In genomic region chr6:138099832-138100231, GRCh38 we compare ENCODE assay signal across 17 cellular contexts. TPM values are rescaled to one million over a fixed set of nuclear protein-coding genes. Genes with fewer than 3 reads are reported as not detected.
DNase-seq lines count a peak whose midpoint lies in the region; ATAC-seq and TF ChIP-seq lines count a peak whose summit lies in the region.
"Had no signal": no experiment of that assay in that cellular context is flagged by ENCODE, and none has a peak within 500 bp of the region (broad histone marks: within the 10 kb centered on the region; RNA-seq: fewer than 3 reads in every experiment).

No MANE protein-coding gene starts in this region.

- H3K4me1 ChIP-seq in RWPE2 (ENCODE audit: insufficient read depth, poor library complexity, severe bottlenecking) (peaks cover 38% of the 10 kb centered on the region), prostate gland (replicated peaks) (no peaks in the 10 kb centered on the region)

- peak; percentile 81 for DNase-seq in BJ (ENCODE audit: low read depth)
- no peak for DNase-seq in RWPE2 (ENCODE audit: low spot score)
- peak; percentile 90 for DNase-seq in fibroblast of gingiva (ENCODE audit: low read depth)
- DNase-seq in prostate gland (ENCODE audit: low spot score), result peak; percentile 27
- no peak for DNase-seq in NCI-H1694 treated with DMSO at 0.1 percent for 48 hours (lab: John Stamatoyannopoulos, UW)
- DNase-seq in activated CD4-positive, alpha-beta T cell treated with anti-CD3 and anti-CD28 coated beads for 36 hours, result no peak
- no peak for DNase-seq in LoVo (ENCODE audit: low spot score)
- DNase-seq: activated naive CD8-positive, alpha-beta T cell treated with anti-CD3 and anti-CD28 coated beads for 36 hours; CD4-positive, alpha-beta memory T cell; NCI-H146; NCI-H748 treated with DMSO at 0.1 percent for 48 hours; ovary; SHP77 treated with DMSO at 0.1 percent for 48 hours; stimulated activated CD4-positive, alpha-beta T cell treated with anti-CD3 and anti-CD28 coated beads, Interleukin-2, amount 100 ng/mL, for 24 hours had no signal

- H3K4me3 Mint-ChIP-seq in activated CD4-positive, alpha-beta T cell treated with anti-CD3 and anti-CD28 coated beads for 36 hours, result no peak overlapping the region
- H3K4me3 Mint-ChIP-seq: activated naive CD8-positive, alpha-beta T cell treated with anti-CD3 and anti-CD28 coated beads for 36 hours; CD4-positive, alpha-beta memory T cell; memory B cell had no signal

- H3K4me1 Mint-ChIP-seq in activated CD4-positive, alpha-beta T cell treated with anti-CD3 and anti-CD28 coated beads for 36 hours, result no peaks in the 10 kb centered on the region
- H3K4me1 Mint-ChIP-seq: activated naive CD8-positive, alpha-beta T cell treated with anti-CD3 and anti-CD28 coated beads for 36 hours; memory B cell had no signal

- TF ChIP-seq POLR2A in prostate gland (IDR thresholded peaks at IDR 0.05), result no peak

- H3K9me3 ChIP-seq in RWPE2 (ENCODE audit: severe bottlenecking) (no peaks in the 10 kb centered on the region), prostate gland (no peaks in the 10 kb centered on the region)
- H3K9me3 ChIP-seq: ovary had no signal

- no peak overlapping the region for H3K27ac Mint-ChIP-seq in activated CD4-positive, alpha-beta T cell treated with anti-CD3 and anti-CD28 coated beads for 36 hours
- H3K27ac Mint-ChIP-seq: activated naive CD8-positive, alpha-beta T cell treated with anti-CD3 and anti-CD28 coated beads for 36 hours; CD4-positive, alpha-beta memory T cell; memory B cell had no signal

- H3K36me3 ChIP-seq in BJ (ENCODE audit: control insufficient read depth, insufficient read depth, low read length), result peaks cover 6% of the 10 kb centered on the region
- peaks cover 93% of the 10 kb centered on the region for H3K36me3 ChIP-seq in RWPE2 (ENCODE audit: low read depth)
- no peaks in the 10 kb centered on the region for H3K36me3 ChIP-seq in prostate gland
- H3K36me3 ChIP-seq: ovary had no signal

- intact Hi-C loops in prostate gland (cut with DNase I), result loop anchor here (10.0 kb wide), 1 partner anchor 235 kb away; the partner anchor contains the start of gene TNFAIP3
- intact Hi-C loops in activated CD4-positive, alpha-beta T cell treated with anti-CD3 and anti-CD28 coated beads for 36 hours (cut with DNase I, micrococcal nuclease), result loop anchor here in 1 of 2 experiments (10.0 kb wide), 1 partner anchor 1005 kb away; no protein-coding TSS in a partner anchor

- POLR2A ChIA-PET in BJ (lab: Charles Lee), result no interaction called here
- POLR2A ChIA-PET in activated CD4-positive, alpha-beta T cell treated with anti-CD3 and anti-CD28 coated beads for 36 hours (lab: Charles Lee), result no interaction called here

- H3K27me3 Mint-ChIP-seq in activated CD4-positive, alpha-beta T cell treated with anti-CD3 and anti-CD28 coated beads for 36 hours, result peaks cover 19% of the 10 kb centered on the region

- 40% methylated on average over 5 of the region's 5 CpGs for WGBS in prostate gland

- H3K36me3 Mint-ChIP-seq in activated CD4-positive, alpha-beta T cell treated with anti-CD3 and anti-CD28 coated beads for 36 hours (ENCODE audit: low read depth), result peaks cover 2% of the 10 kb centered on the region

- ATAC-seq in RWPE2 (ENCODE audit: low read depth) (peak; percentile 87), HG02678 (IDR thresholded peaks at IDR 0.05; ENCODE audit: unreplicated experiment) (no peak)
- no peak for ATAC-seq in activated CD4-positive, alpha-beta T cell treated with anti-CD3 and anti-CD28 coated beads for 36 hours

- H3K4me3 ChIP-seq in BJ (ENCODE audit: low read depth, low read length) (no peak overlapping the region), RWPE2 (ENCODE audit: severe bottlenecking) (no peak overlapping the region), prostate gland (no peak overlapping the region)
- H3K4me3 ChIP-seq: ovary had no signal

- H3K27me3 ChIP-seq in BJ (ENCODE audit: control insufficient read depth, insufficient read depth, low read length), result no peaks in the 10 kb centered on the region
- H3K27me3 ChIP-seq in RWPE2 (ENCODE audit: insufficient read depth, poor library complexity, severe bottlenecking), result no peaks in the 10 kb centered on the region
- H3K27me3 ChIP-seq in prostate gland (replicated peaks; ENCODE audit: insufficient read depth), result no peaks in the 10 kb centered on the region
- H3K27me3 ChIP-seq: ovary had no signal

- CTCF ChIA-PET in BJ (lab: Yijun Ruan, JAX), result interaction anchor here (0.8 kb wide), 1 partner anchor 395 kb away, joined by 3 read pairs; no protein-coding TSS in a partner anchor
- CTCF ChIA-PET in activated CD4-positive, alpha-beta T cell treated with anti-CD3 and anti-CD28 coated beads for 36 hours (lab: Charles Lee), result interaction anchor here (1.3 to 1.8 kb wide), 3 partner anchors 16 to 99 kb away, joined by 4 to 10 read pairs (median 8); no protein-coding TSS in a partner anchor

- TF ChIP-seq CTCF in BJ (IDR thresholded peaks at IDR 0.05; ENCODE audit: insufficient read depth, low read depth, low read length), result no peak
- TF ChIP-seq CTCF in RWPE2 (IDR thresholded peaks at IDR 0.05; ENCODE audit: poor library complexity, severe bottlenecking), result no peak
- no peak for TF ChIP-seq CTCF in prostate gland (IDR thresholded peaks at IDR 0.05)

- peaks cover 6% of the 10 kb centered on the region for H3K9me3 Mint-ChIP-seq in activated CD4-positive, alpha-beta T cell treated with anti-CD3 and anti-CD28 coated beads for 36 hours (ENCODE audit: low read depth)

- H3K27ac ChIP-seq in RWPE2 (ENCODE audit: poor library complexity, severe bottlenecking), result peak overlapping the region; percentile 65
- H3K27ac ChIP-seq in prostate gland, result no peak overlapping the region
- H3K27ac ChIP-seq: ovary, VCaP had no signal

RNA-seq across cellular contexts. Expression of gene PERP, which starts 7.4 kb away (rescaled TPM):
- polyA plus RNA-seq in BJ (2011; rRNA removed), result 47.5 and 52.3 TPM in 2 replicates
- 19.3 and 23.6 TPM in 2 replicates for polyA minus RNA-seq in BJ (2011; rRNA and poly(A)+ RNA removed)
- total RNA-seq in prostate gland, result 100 to 1,000 TPM in 1 of 2 donors, 10 to 100 TPM in 1; 64.4 to 149 TPM
- total RNA-seq in activated CD4-positive, alpha-beta T cell treated with anti-CD3 and anti-CD28 coated beads for 36 hours, result 1 to 10 TPM; 2.7 to 3.7 TPM

Comparison
In these comparisons a context has a peak if more than half of its experiments do, and no peak if none do; other contexts are left out.
1. DNase-seq: peak in BJ (single experiment), fibroblast of gingiva (single experiment) and prostate gland (single experiment); none in RWPE2 (single experiment), NCI-H1694 treated with DMSO at 0.1 percent for 48 hours (single experiment), activated CD4-positive, alpha-beta T cell treated with anti-CD3 and anti-CD28 coated beads for 36 hours (single experiment) and LoVo (single experiment).
2. RNA of gene PERP, which starts 7.4 kb away (total RNA-seq): 64.4 to 149 TPM in prostate gland; 2.7 to 3.7 TPM in activated CD4-positive, alpha-beta T cell treated with anti-CD3 and anti-CD28 coated beads for 36 hours; every median in the first group is over 10 times any median in the second.